ENCODE assay signal across 24 cellular contexts in the genomic region with DNA sequence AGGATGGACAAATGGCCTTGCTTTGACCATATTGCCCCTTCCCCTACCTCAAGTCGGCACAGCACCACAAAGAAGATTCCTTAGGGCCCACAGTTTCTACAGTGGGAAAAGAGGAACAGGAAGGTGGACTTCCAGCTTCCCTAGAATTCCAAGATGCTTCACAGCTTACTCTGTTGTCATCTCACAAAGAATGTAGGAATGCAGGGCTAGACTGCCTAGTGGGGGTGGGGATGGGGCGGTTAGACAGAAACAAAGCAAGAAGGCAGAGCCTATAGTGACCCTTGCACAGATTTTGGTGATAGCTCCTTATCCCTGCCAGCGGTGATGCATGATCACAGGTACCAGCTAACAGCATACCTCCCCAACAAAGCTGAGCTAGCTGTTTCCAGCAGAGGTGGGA.
"Had no signal": no experiment of that assay in that cellular context is flagged by ENCODE, and none has a peak within 500 bp of the region (broad histone marks: within the 10 kb centered on the region; RNA-seq: fewer than 3 reads in every experiment).

No MANE protein-coding gene starts in this region.

- H3K79me2 ChIP-seq: hepatocyte had no signal

- H3K27ac Mint-ChIP-seq: activated CD4-positive, alpha-beta T cell treated with anti-CD3 and anti-CD28 coated beads, Interleukin-2, amount 10 ng/mL, durations not matched to agents 7 days and 5 days; activated CD8-positive, alpha-beta T cell treated with anti-CD3 and anti-CD28 coated beads for 36 hours; activated naive CD4-positive, alpha-beta T cell treated with anti-CD3 and anti-CD28 coated beads, Interleukin-2, amount 50 U/mL, for 24 hours; activated T-helper 1 cell treated with anti-CD3 and anti-CD28 coated beads, Interleukin-12 subunit alpha, Interleukin-12 subunit beta, Interleukin-2, Interleukin-4 antibody, amounts not matched to agents 30 ng/mL and 10 ng/mL and 1 ng/mL, durations not matched to agents 14 hours and 24 hours and 36 hours; brain; mesothelial cell of epicardium; natural killer cell; stimulated activated naive CD8-positive, alpha-beta T cell treated with anti-CD3 and anti-CD28 coated beads, Interleukin-15, amount 100 ng/mL, for 72 hours had no signal

- H3K4me3 ChIP-seq: esophagus muscularis mucosa, hepatocyte, lower lobe of right lung, pancreas, tibial artery, uterus had no signal

- DNase-seq: activated CD4-positive, alpha-beta T cell treated with anti-CD3 and anti-CD28 coated beads, Interleukin-2, amount 10 ng/mL, durations not matched to agents 7 days and 5 days; activated CD4-positive, CD25-positive, alpha-beta regulatory T cell treated with anti-CD3 and anti-CD28 coated beads, Interleukin-2, amount 50 U/mL, for 72 hours; activated CD8-positive, alpha-beta T cell treated with anti-CD3 and anti-CD28 coated beads for 36 hours; activated gamma-delta T cell; anterior cingulate cortex; effector CD8-positive, alpha-beta T cell; glutamatergic neuron; lower lobe of right lung; natural killer cell; pancreas; right cardiac atrium; stimulated activated CD4-positive, alpha-beta T cell treated with anti-CD3 and anti-CD28 coated beads, Interleukin-12 subunit alpha, Interleukin-12 subunit beta, amount 100 ng/mL, for 4 hours; stimulated activated CD4-positive, alpha-beta T cell treated with anti-CD3 and anti-CD28 coated beads, Interleukin-4, amount 100 ng/mL, for 4 hours; stimulated activated naive CD8-positive, alpha-beta T cell treated with anti-CD3 and anti-CD28 coated beads, Interleukin-15, amount 100 ng/mL, for 72 hours; tibial artery; uterus had no signal

- H3K4me2 ChIP-seq: hepatocyte had no signal

- H3K36me3 Mint-ChIP-seq: activated naive CD4-positive, alpha-beta T cell treated with anti-CD3 and anti-CD28 coated beads, Interleukin-2, amount 50 U/mL, for 24 hours; brain; mesothelial cell of epicardium had no signal

- H3K27me3 Mint-ChIP-seq: activated CD4-positive, alpha-beta T cell treated with anti-CD3 and anti-CD28 coated beads, Interleukin-2, amount 10 ng/mL, durations not matched to agents 7 days and 5 days; activated CD8-positive, alpha-beta T cell treated with anti-CD3 and anti-CD28 coated beads for 36 hours; activated naive CD4-positive, alpha-beta T cell treated with anti-CD3 and anti-CD28 coated beads, Interleukin-2, amount 50 U/mL, for 24 hours; stimulated activated naive CD8-positive, alpha-beta T cell treated with anti-CD3 and anti-CD28 coated beads, Interleukin-15, amount 100 ng/mL, for 72 hours had no signal

- H3K27ac ChIP-seq: esophagus muscularis mucosa, hepatocyte, lower lobe of right lung, neutrophil, pancreas, tibial artery, uterus, VCaP had no signal

- H3K27me3 ChIP-seq: esophagus muscularis mucosa, hepatocyte, neutrophil, pancreas, tibial artery, uterus had no signal

- H3K4me3 Mint-ChIP-seq: activated CD4-positive, alpha-beta T cell treated with anti-CD3 and anti-CD28 coated beads, Interleukin-2, amount 10 ng/mL, durations not matched to agents 7 days and 5 days; activated CD8-positive, alpha-beta T cell treated with anti-CD3 and anti-CD28 coated beads for 36 hours; activated naive CD4-positive, alpha-beta T cell treated with anti-CD3 and anti-CD28 coated beads, Interleukin-2, amount 50 U/mL, for 24 hours; activated T-helper 1 cell treated with anti-CD3 and anti-CD28 coated beads, Interleukin-12 subunit alpha, Interleukin-12 subunit beta, Interleukin-2, Interleukin-4 antibody, amounts not matched to agents 30 ng/mL and 10 ng/mL and 1 ng/mL, durations not matched to agents 14 hours and 24 hours and 36 hours; brain; mesothelial cell of epicardium; natural killer cell; stimulated activated naive CD8-positive, alpha-beta T cell treated with anti-CD3 and anti-CD28 coated beads, Interleukin-15, amount 100 ng/mL, for 72 hours had no signal

- H3K36me3 ChIP-seq: esophagus muscularis mucosa, lower lobe of right lung, neutrophil, pancreas, tibial artery, uterus had no signal

- H3K9me3 Mint-ChIP-seq: activated CD4-positive, alpha-beta T cell treated with anti-CD3 and anti-CD28 coated beads, Interleukin-2, amount 10 ng/mL, durations not matched to agents 7 days and 5 days; activated T-helper 1 cell treated with anti-CD3 and anti-CD28 coated beads, Interleukin-12 subunit alpha, Interleukin-12 subunit beta, Interleukin-2, Interleukin-4 antibody, amounts not matched to agents 30 ng/mL and 10 ng/mL and 1 ng/mL, durations not matched to agents 14 hours and 24 hours and 36 hours; brain; stimulated activated naive CD8-positive, alpha-beta T cell treated with anti-CD3 and anti-CD28 coated beads, Interleukin-15, amount 100 ng/mL, for 72 hours had no signal

- H3K4me1 Mint-ChIP-seq: activated CD4-positive, alpha-beta T cell treated with anti-CD3 and anti-CD28 coated beads, Interleukin-2, amount 10 ng/mL, durations not matched to agents 7 days and 5 days; activated naive CD4-positive, alpha-beta T cell treated with anti-CD3 and anti-CD28 coated beads, Interleukin-2, amount 50 U/mL, for 24 hours; natural killer cell; stimulated activated naive CD8-positive, alpha-beta T cell treated with anti-CD3 and anti-CD28 coated beads, Interleukin-15, amount 100 ng/mL, for 72 hours had no signal

- ATAC-seq: activated CD8-positive, alpha-beta T cell treated with anti-CD3 and anti-CD28 coated beads for 36 hours; lower lobe of right lung; natural killer cell; pancreas; right cardiac atrium; stimulated activated naive CD8-positive, alpha-beta T cell treated with anti-CD3 and anti-CD28 coated beads, Interleukin-15, amount 100 ng/mL, for 72 hours had no signal

- H3K4me1 ChIP-seq: esophagus muscularis mucosa, lower lobe of right lung, pancreas, tibial artery, uterus had no signal
